ENCODE assay signal across 17 cellular contexts in the genomic region with DNA sequence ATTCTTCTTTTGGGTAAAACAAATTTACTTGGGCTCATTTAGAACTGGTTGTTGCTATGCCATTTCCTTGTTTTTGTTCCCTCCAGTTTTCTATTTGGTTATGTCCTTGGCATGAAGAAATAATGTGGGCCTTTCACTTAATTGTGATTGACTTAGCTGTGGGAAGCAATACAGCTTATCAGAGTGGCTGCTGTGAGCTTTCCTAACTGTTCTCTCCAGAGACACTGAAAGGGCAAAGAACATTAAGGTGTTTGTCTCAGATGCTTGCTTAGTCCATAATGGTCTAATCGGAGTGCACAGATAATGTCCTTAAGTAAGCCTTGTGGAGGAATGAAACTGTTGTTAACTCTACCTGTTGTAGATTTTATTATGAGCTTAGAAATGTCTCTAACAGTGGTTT. TPM values are rescaled to one million over a fixed set of nuclear protein-coding genes. Genes with fewer than 3 reads are reported as not detected.
DNase-seq lines count a peak whose midpoint lies in the region; ATAC-seq and TF ChIP-seq lines count a peak whose summit lies in the region.
"Had no signal": no experiment of that assay in that cellular context is flagged by ENCODE, and none has a peak within 500 bp of the region (broad histone marks: within the 10 kb centered on the region; RNA-seq: fewer than 3 reads in every experiment).

No MANE protein-coding gene starts in this region.

- no peaks in the 10 kb centered on the region for H3K27me3 Mint-ChIP-seq in glutamatergic neuron (ENCODE audit: unreplicated experiment)
- H3K27me3 Mint-ChIP-seq: stimulated activated naive B cell treated with anti-CD40 and anti-IgM and Interleukin-4, amounts not matched to agents 10 μg/mL and 1 μg/mL and 100 μg/mL, for 72 hours had no signal

- H3K4me1 Mint-ChIP-seq in glutamatergic neuron (ENCODE audit: low read depth, unreplicated experiment): peaks cover 15% of the 10 kb centered on the region
- H3K4me1 Mint-ChIP-seq: stimulated activated naive B cell treated with anti-CD40 and anti-IgM and Interleukin-4, amounts not matched to agents 10 μg/mL and 1 μg/mL and 100 μg/mL, for 72 hours had no signal

- peaks cover 5% of the 10 kb centered on the region for H3K36me3 Mint-ChIP-seq in glutamatergic neuron (ENCODE audit: unreplicated experiment)
- H3K36me3 Mint-ChIP-seq: stimulated activated naive B cell treated with anti-CD40 and anti-IgM and Interleukin-4, amounts not matched to agents 10 μg/mL and 1 μg/mL and 100 μg/mL, for 72 hours had no signal

- H3K9ac ChIP-seq in parathyroid adenoma: no peak overlapping the region

- peak overlapping the region; percentile 16 for H3K4me2 ChIP-seq in parathyroid adenoma (ENCODE audit: low read length)
- H3K4me2 ChIP-seq: GM23338 had no signal

- TF ChIP-seq CTCF in glutamatergic neuron (IDR thresholded peaks at IDR 0.05; ENCODE audit: partially characterized antibody, unreplicated experiment) (no peak), parathyroid adenoma (IDR thresholded peaks at IDR 0.05) (no peak)

- H3K9me3 ChIP-seq in parathyroid adenoma (ENCODE audit: control insufficient read depth, low read length): no peaks in the 10 kb centered on the region

- peak overlapping the region; percentile 35 for H3K27ac Mint-ChIP-seq in glutamatergic neuron (ENCODE audit: unreplicated experiment)
- H3K27ac Mint-ChIP-seq: stimulated activated naive B cell treated with anti-CD40 and anti-IgM and Interleukin-4, amounts not matched to agents 10 μg/mL and 1 μg/mL and 100 μg/mL, for 72 hours had no signal

- no peak for ATAC-seq in HG02623 (IDR thresholded peaks at IDR 0.05; ENCODE audit: unreplicated experiment)
- no peak for ATAC-seq in activated CD4-positive, CD25-positive, alpha-beta regulatory T cell treated with anti-CD3 and anti-CD28 coated beads, Interleukin-2, amount 50 U/mL, for 24 hours
- ATAC-seq: stimulated activated naive B cell treated with anti-CD40 and anti-IgM and Interleukin-4, amounts not matched to agents 10 μg/mL and 1 μg/mL and 100 μg/mL, for 72 hours had no signal

- no peaks in the 10 kb centered on the region for H3K27me3 ChIP-seq in parathyroid adenoma (ENCODE audit: control insufficient read depth, insufficient read depth, low read length)

- H3K4me3 ChIP-seq in parathyroid adenoma (ENCODE audit: low read depth, low read length): no peak overlapping the region
- H3K4me3 ChIP-seq: GM23338 had no signal

- no peaks in the 10 kb centered on the region for H3K36me3 ChIP-seq in parathyroid adenoma (ENCODE audit: control insufficient read depth, insufficient read depth, low read length)

- H3K27ac ChIP-seq in parathyroid adenoma (peak overlapping the region; percentile 33), substantia nigra (ENCODE audit: low read depth, low read length, poor library complexity, severe bottlenecking) (no peak overlapping the region)

- peaks cover 13% of the 10 kb centered on the region for H3K79me2 ChIP-seq in parathyroid adenoma

- DNase-seq in DMS79 treated with DMSO at 0.1 percent for 48 hours (lab: John Stamatoyannopoulos, UW): peak; percentile 35
- no peak for DNase-seq in DMS79 (lab: John Stamatoyannopoulos, UW)
- peak; percentile 98 for DNase-seq in NCI-H69 (lab: John Stamatoyannopoulos, UW)
- no peak for DNase-seq in glutamatergic neuron
- no peak for DNase-seq in substantia nigra (lab: John Stamatoyannopoulos, UW)
- DNase-seq: 8988T; activated CD4-positive, CD25-positive, alpha-beta regulatory T cell; activated CD8-positive, alpha-beta memory T cell treated with anti-CD3 and anti-CD28 coated beads, Interleukin-2, amount 50 U/mL, for 48 hours; GDM1; KBM-7; kidney; NCI-H2171; stimulated activated naive B cell treated with anti-CD40 and anti-IgM and Interleukin-4, amounts not matched to agents 10 μg/mL and 1 μg/mL and 100 μg/mL, for 72 hours had no signal

- H2AFZ ChIP-seq in parathyroid adenoma: no peak overlapping the region
- H2AFZ ChIP-seq: GM23338 had no signal

- H3K4me1 ChIP-seq in parathyroid adenoma: peaks cover 50% of the 10 kb centered on the region

- H3K9me3 Mint-ChIP-seq in glutamatergic neuron (ENCODE audit: unreplicated experiment): peaks cover 2% of the 10 kb centered on the region

- no peak overlapping the region for H3K4me3 Mint-ChIP-seq in glutamatergic neuron (ENCODE audit: unreplicated experiment)
- H3K4me3 Mint-ChIP-seq: GM23338; stimulated activated naive B cell treated with anti-CD40 and anti-IgM and Interleukin-4, amounts not matched to agents 10 μg/mL and 1 μg/mL and 100 μg/mL, for 72 hours had no signal

RNA-seq across cellular contexts. Expression of gene SH3BGRL2, which starts 56.6 kb away (rescaled TPM):
- total RNA-seq in glutamatergic neuron (ENCODE audit: unreplicated experiment): 47.2 TPM

Comparison
In these comparisons a context has a peak if more than half of its experiments do, and no peak if none do; other contexts are left out.
1. DNase-seq: peak in DMS79 treated with DMSO at 0.1 percent for 48 hours (single experiment) and NCI-H69 (single experiment); none in DMS79 (single experiment), glutamatergic neuron (single experiment) and substantia nigra (0 of 49).